In genomic region chr6:111487656-111488055, GRCh38 we compare ENCODE assay signal across 9 cellular contexts. TPM values are rescaled to one million over a fixed set of nuclear protein-coding genes. Genes with fewer than 3 reads are reported as not detected.
DNase-seq lines count a peak whose midpoint lies in the region; ATAC-seq and TF ChIP-seq lines count a peak whose summit lies in the region.
"Had no signal": no experiment of that assay in that cellular context is flagged by ENCODE, and none has a peak within 500 bp of the region (broad histone marks: within the 10 kb centered on the region; RNA-seq: fewer than 3 reads in every experiment).

No MANE protein-coding gene starts in this region.

- TF ChIP-seq CTCF in GM12864 (IDR thresholded peaks at IDR 0.05; ENCODE audit: low read depth, low read length, missing control alignments): no peak
- TF ChIP-seq CTCF in RWPE1 (conservative IDR thresholded peaks at IDR 0.05; ENCODE audit: low read depth): no peak
- TF ChIP-seq CTCF in kidney epithelial cell (IDR thresholded peaks at IDR 0.05; ENCODE audit: insufficient read depth, low read length, poor library complexity, severe bottlenecking): no peak

- CTCF ChIA-PET in RWPE1 (lab: Yijun Ruan, JAX) (interaction anchor here (0.5 kb wide), 1 partner anchor 13 kb away, joined by 3 read pairs; no protein-coding TSS in a partner anchor), HEK293T (lab: Yijun Ruan, JAX) (interaction anchor here (0.6 kb wide), 1 partner anchor 15 kb away, joined by 3 read pairs; no protein-coding TSS in a partner anchor)

- H3K27ac ChIP-seq in RWPE1: no peak overlapping the region

- peak; percentile 59 for DNase-seq in GM12864 (ENCODE audit: low read depth)
- DNase-seq in RWPE1 (ENCODE audit: low spot score): peak; percentile 55
- peak; percentile 49 for DNase-seq in kidney epithelial cell (ENCODE audit: low read depth)
- no peak for DNase-seq in T1000 (lab: John Stamatoyannopoulos, UW)
- DNase-seq in activated effector memory CD4-positive, alpha-beta T cell treated with Interleukin-2 at 50 U/mL for 16 hours: no peak
- DNase-seq in HEK293T (ENCODE audit: extremely low spot score): no peak
- no peak for DNase-seq in LoVo (ENCODE audit: low spot score)
- DNase-seq: effector CD8-positive, alpha-beta T cell had no signal

- H3K36me3 ChIP-seq in kidney epithelial cell (ENCODE audit: control insufficient read depth, insufficient read depth, low read length): no peaks in the 10 kb centered on the region

- H3K4me3 ChIP-seq in GM12864 (ENCODE audit: low read depth, low read length) (no peak overlapping the region), kidney epithelial cell (ENCODE audit: low read depth, low read length) (no peak overlapping the region)

- POLR2A ChIA-PET in RWPE1 (lab: Yijun Ruan, JAX; ENCODE audit: low non-redundant PET): no interaction called here
- POLR2A ChIA-PET in HEK293T (lab: Yijun Ruan, JAX): interaction anchor here (1.1 kb wide), 1 partner anchor 118 kb away, joined by 3 read pairs; the partner anchor contains the start of gene TRAF3IP2

- peak; percentile 12 for ATAC-seq in HG02798 (IDR thresholded peaks at IDR 0.05; ENCODE audit: poor library complexity, unreplicated experiment)

- H3K27me3 ChIP-seq in kidney epithelial cell (ENCODE audit: control insufficient read depth, insufficient read depth, low read length): no peaks in the 10 kb centered on the region

TF ChIP-seq in HEK293T, 16 proteins besides CTCF, POLR2A, EP300 and RAD21:
- TF ChIP-seq BHLHE40 (IDR thresholded peaks at IDR 0.05; ENCODE audit: borderline replicate concordance): no peak
- TF ChIP-seq NFRKB (IDR thresholded peaks at IDR 0.05): no peak
- TF ChIP-seq SP1 (IDR thresholded peaks at IDR 0.05): no peak
- no peak for TF ChIP-seq FOXK2 (IDR thresholded peaks at IDR 0.05)
- no peak for TF ChIP-seq ELF4 (IDR thresholded peaks at IDR 0.05)
- TF ChIP-seq TARDBP (IDR thresholded peaks at IDR 0.05): no peak
- no peak for TF ChIP-seq ZNF384 (IDR thresholded peaks at IDR 0.05)
- TF ChIP-seq PKNOX1 (IDR thresholded peaks at IDR 0.05): no peak
- no peak for TF ChIP-seq FOXM1 (IDR thresholded peaks at IDR 0.05; ENCODE audit: borderline replicate concordance)
- TF ChIP-seq CTBP1 (IDR thresholded peaks at IDR 0.05; ENCODE audit: borderline replicate concordance): no peak
- TF ChIP-seq ARNT (IDR thresholded peaks at IDR 0.05): no peak

RNA-seq across cellular contexts. Expression of gene REV3L, which starts 4.6 kb away (rescaled TPM):
- total RNA-seq in kidney epithelial cell: 16.2 and 35.7 TPM in 2 replicates

Comparison
In these comparisons a context has a peak if more than half of its experiments do, and no peak if none do; other contexts are left out.
1. DNase-seq: peak in GM12864 (single experiment), RWPE1 (single experiment) and kidney epithelial cell (single experiment); none in T1000 (single experiment), activated effector memory CD4-positive, alpha-beta T cell treated with Interleukin-2 at 50 U/mL for 16 hours (single experiment), HEK293T (single experiment) and LoVo (single experiment).